In the genomic region with DNA sequence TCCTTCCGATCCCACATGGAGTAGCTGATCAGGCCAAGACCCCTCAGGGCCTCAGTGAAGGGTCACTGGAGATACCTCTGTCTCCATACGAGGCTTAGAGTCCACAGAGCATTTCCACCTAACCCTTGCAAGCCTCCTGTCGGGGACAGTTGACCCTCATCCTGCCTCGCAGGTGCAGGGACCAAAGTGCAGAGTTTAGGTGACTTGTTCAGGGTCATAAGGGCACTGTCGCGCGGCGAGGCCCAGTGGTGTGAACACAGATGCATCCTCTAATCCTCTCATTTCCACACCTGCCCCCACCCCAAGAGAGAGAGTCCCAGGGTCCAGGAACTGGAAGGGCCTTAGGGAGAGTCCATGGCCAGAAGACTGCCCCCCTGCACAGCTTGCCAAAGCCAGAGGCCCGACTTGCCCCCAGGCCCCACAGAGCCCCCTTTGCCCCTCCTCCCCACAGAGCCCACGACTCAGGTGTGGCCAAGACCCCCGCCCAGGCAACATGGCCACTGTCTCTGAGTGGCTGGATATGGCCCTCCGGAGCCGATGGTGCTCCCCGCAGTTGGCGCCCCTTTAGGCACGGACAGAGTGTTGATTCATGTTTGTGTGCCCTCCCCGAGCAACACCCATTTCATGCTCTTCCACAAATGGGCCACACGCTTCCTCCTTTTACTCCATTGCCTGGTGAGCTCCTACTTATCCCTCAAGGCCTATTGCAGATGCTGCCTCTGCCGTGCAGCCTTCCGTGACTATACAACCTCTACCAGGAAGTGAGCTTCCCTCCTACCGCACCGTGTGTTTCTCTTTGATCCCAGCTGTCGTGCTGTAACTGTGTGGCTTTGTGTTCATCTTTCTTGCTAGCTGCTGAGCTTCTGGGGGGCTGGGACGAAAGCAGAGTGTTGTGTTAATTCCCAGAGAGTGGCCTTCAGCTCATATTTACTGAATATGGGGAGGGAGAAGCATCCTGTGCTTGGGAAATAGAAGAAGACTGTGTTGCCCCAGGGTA, we compare ENCODE assay signal across 10 cellular contexts. TPM values are rescaled to one million over a fixed set of nuclear protein-coding genes. Genes with fewer than 3 reads are reported as not detected.
DNase-seq lines count a peak whose midpoint lies in the region; TF ChIP-seq lines count a peak whose summit lies in the region.
"Had no signal": no experiment of that assay in that cellular context is flagged by ENCODE, and none has a peak within 500 bp of the region (broad histone marks: within the 10 kb centered on the region; RNA-seq: fewer than 3 reads in every experiment).

No MANE protein-coding gene starts in this region.

- peak overlapping the region; percentile 93 for H3K27ac ChIP-seq in neutrophil
- no peak overlapping the region for H3K27ac ChIP-seq in A673 (ENCODE audit: low read depth, low read length, poor library complexity, severe bottlenecking)
- H3K27ac ChIP-seq: SJSA1 had no signal

- H3K36me3 ChIP-seq in neutrophil (peaks cover 18% of the 10 kb centered on the region), A673 (ENCODE audit: insufficient read depth, low read length, poor library complexity, severe bottlenecking) (no peaks in the 10 kb centered on the region)
- H3K36me3 ChIP-seq: SJSA1 had no signal

- H3K27me3 Mint-ChIP-seq in activated T-helper 2 cell treated with anti-CD3 and anti-CD28 coated beads, Interferon-gamma antibody, Interleukin-2, Interleukin-4, amounts not matched to agents 10 μg/mL and 5 μg/mL and 100 μg/mL, durations not matched to agents 14 hours and 24 hours and 36 hours (ENCODE audit: low read depth) = peaks cover 3% of the 10 kb centered on the region

- POLR2A ChIA-PET in A673 (lab: Charles Lee; ENCODE audit: low non-redundant PET) = no interaction called here

- H3K27me3 ChIP-seq in neutrophil = peaks cover under 1% of the 10 kb centered on the region
- peaks cover 17% of the 10 kb centered on the region for H3K27me3 ChIP-seq in A673 (replicated peaks; ENCODE audit: insufficient read depth, low read depth, low read length, poor library complexity)

- DNase-seq in GM12864 (ENCODE audit: low read depth) = peak; percentile 40
- peak; percentile 58 for DNase-seq in KBM-7
- DNase-seq in activated T-helper 2 cell treated with anti-CD3 and anti-CD28 coated beads, Interferon-gamma antibody, Interleukin-2, Interleukin-4, amounts not matched to agents 10 μg/mL and 5 μg/mL and 100 μg/mL, durations not matched to agents 14 hours and 24 hours and 36 hours (ENCODE audit: low spot score) = no peak
- DNase-seq in NCI-H2081 (lab: John Stamatoyannopoulos, UW) = no peak
- no peak for DNase-seq in NCI-H2107 treated with DMSO at 0.1 percent for 48 hours (lab: John Stamatoyannopoulos, UW; ENCODE audit: unreplicated experiment)
- DNase-seq in A673 (ENCODE audit: low spot score) = no peak
- DNase-seq: activated CD8-positive, alpha-beta memory T cell treated with anti-CD3 and anti-CD28 coated beads, Interleukin-2, amount 50 U/mL, for 48 hours; small intestine had no signal

- peaks cover 19% of the 10 kb centered on the region for H3K36me3 Mint-ChIP-seq in activated T-helper 2 cell treated with anti-CD3 and anti-CD28 coated beads, Interferon-gamma antibody, Interleukin-2, Interleukin-4, amounts not matched to agents 10 μg/mL and 5 μg/mL and 100 μg/mL, durations not matched to agents 14 hours and 24 hours and 36 hours (ENCODE audit: low read depth)

- peaks cover 38% of the 10 kb centered on the region for H3K4me1 Mint-ChIP-seq in activated T-helper 2 cell treated with anti-CD3 and anti-CD28 coated beads, Interferon-gamma antibody, Interleukin-2, Interleukin-4, amounts not matched to agents 10 μg/mL and 5 μg/mL and 100 μg/mL, durations not matched to agents 14 hours and 24 hours and 36 hours (ENCODE audit: low read depth)

- H3K4me3 Mint-ChIP-seq in activated T-helper 2 cell treated with anti-CD3 and anti-CD28 coated beads, Interferon-gamma antibody, Interleukin-2, Interleukin-4, amounts not matched to agents 10 μg/mL and 5 μg/mL and 100 μg/mL, durations not matched to agents 14 hours and 24 hours and 36 hours (ENCODE audit: low read depth) = peak overlapping the region; percentile 68

- H3K4me3 ChIP-seq in GM12864 (ENCODE audit: low read depth, low read length) (no peak overlapping the region), neutrophil (ENCODE audit: low read depth in 1 of 2, low read length in 1 of 2) (peak overlapping the region; percentile 60 to 64), A673 (ENCODE audit: low read depth, low read length, poor library complexity, severe bottlenecking) (no peak overlapping the region)
- H3K4me3 ChIP-seq: SJSA1 had no signal

- no peaks in the 10 kb centered on the region for H3K9me3 Mint-ChIP-seq in activated T-helper 2 cell treated with anti-CD3 and anti-CD28 coated beads, Interferon-gamma antibody, Interleukin-2, Interleukin-4, amounts not matched to agents 10 μg/mL and 5 μg/mL and 100 μg/mL, durations not matched to agents 14 hours and 24 hours and 36 hours

- in situ Hi-C loops in KBM-7 (cut with MboI; ENCODE audit: low pct_unique_long_range_greater_than_20kb, low sequenced_read_pairs) = loop anchor here (10.0 to 25.0 kb wide), 2 partner anchors 110 to 532 kb away; no protein-coding TSS in a partner anchor

- no TSS peak for BruUV-seq in A673 (replicated peaks; lab: Mats Ljungman, UMichigan)

- H3K9me3 ChIP-seq in neutrophil = no peaks in the 10 kb centered on the region
- no peaks in the 10 kb centered on the region for H3K9me3 ChIP-seq in A673 (ENCODE audit: low read depth, low read length, poor library complexity, severe bottlenecking)
- H3K9me3 ChIP-seq: SJSA1 had no signal

- H3K27ac Mint-ChIP-seq in activated T-helper 2 cell treated with anti-CD3 and anti-CD28 coated beads, Interferon-gamma antibody, Interleukin-2, Interleukin-4, amounts not matched to agents 10 μg/mL and 5 μg/mL and 100 μg/mL, durations not matched to agents 14 hours and 24 hours and 36 hours = peak overlapping the region; percentile 68

- intact Hi-C loops in activated T-helper 2 cell treated with anti-CD3 and anti-CD28 coated beads, Interferon-gamma antibody, Interleukin-2, Interleukin-4, amounts not matched to agents 10 μg/mL and 5 μg/mL and 100 μg/mL, durations not matched to agents 14 hours and 24 hours and 36 hours (cut with micrococcal nuclease) = no loop called here
- intact Hi-C loops in A673 (cut with micrococcal nuclease; ENCODE audit: unreplicated experiment) = loop anchor here (10.0 kb wide), 1 partner anchor 100 kb away; the partner anchor contains the start of gene LRRC3

- TF ChIP-seq CTCF in GM12864 (IDR thresholded peaks at IDR 0.05; ENCODE audit: low read depth, low read length, missing control alignments) (no peak), neutrophil (IDR thresholded peaks at IDR 0.05) (no peak), A673 (conservative IDR thresholded peaks at IDR 0.05; ENCODE audit: low read depth, low read length) (no peak)

- peaks cover 82 to 83% of the 10 kb centered on the region in 2 experiments for H3K4me1 ChIP-seq in neutrophil (ENCODE audit: control insufficient read depth in 1 of 2, insufficient read depth in 1 of 2, low read depth in 1 of 2, low read length in 1 of 2)
- H3K4me1 ChIP-seq in A673 (ENCODE audit: insufficient read depth, low read length, poor library complexity, severe bottlenecking) = peaks cover 8% of the 10 kb centered on the region
- H3K4me1 ChIP-seq: SJSA1 had no signal

- CTCF ChIA-PET in A673 (lab: Charles Lee) = no interaction called here

RNA-seq across cellular contexts. Expression of gene TRPM2, which starts 1.7 kb away (rescaled TPM):
- total RNA-seq in activated T-helper 2 cell treated with anti-CD3 and anti-CD28 coated beads, Interferon-gamma antibody, Interleukin-2, Interleukin-4, amounts not matched to agents 10 μg/mL and 5 μg/mL and 100 μg/mL, durations not matched to agents 14 hours and 24 hours and 36 hours = 6.7 and 7.3 TPM in 2 replicates
- 0.21 TPM in 1 of 2 replicates, not detected in the other for total RNA-seq in A673 (2021)

RNA-seq across cellular contexts. Expression of gene CFAP410, which starts 15.9 kb away (rescaled TPM):
- total RNA-seq in activated T-helper 2 cell treated with anti-CD3 and anti-CD28 coated beads, Interferon-gamma antibody, Interleukin-2, Interleukin-4, amounts not matched to agents 10 μg/mL and 5 μg/mL and 100 μg/mL, durations not matched to agents 14 hours and 24 hours and 36 hours = 13.8 and 15.2 TPM in 2 replicates
- 13.3 and 14.0 TPM in 2 replicates for total RNA-seq in A673 (2021)

RNA-seq across cellular contexts. Expression of gene PFKL, which starts 55.2 kb away (rescaled TPM):
- 156 and 158 TPM in 2 replicates for total RNA-seq in activated T-helper 2 cell treated with anti-CD3 and anti-CD28 coated beads, Interferon-gamma antibody, Interleukin-2, Interleukin-4, amounts not matched to agents 10 μg/mL and 5 μg/mL and 100 μg/mL, durations not matched to agents 14 hours and 24 hours and 36 hours
- 112 and 122 TPM in 2 replicates for total RNA-seq in A673 (2021)

Comparison
In these comparisons a context has a peak if more than half of its experiments do, and no peak if none do; other contexts are left out.
1. DNase-seq: peak in GM12864 (single experiment) and KBM-7 (single experiment); none in activated T-helper 2 cell treated with anti-CD3 and anti-CD28 coated beads, Interferon-gamma antibody, Interleukin-2, Interleukin-4, amounts not matched to agents 10 μg/mL and 5 μg/mL and 100 μg/mL, durations not matched to agents 14 hours and 24 hours and 36 hours (single experiment), NCI-H2081 (0 of 2), NCI-H2107 treated with DMSO at 0.1 percent for 48 hours (single experiment) and A673 (single experiment).
2. H3K4me3 ChIP-seq: peak in neutrophil (2 of 2); none in GM12864 (single experiment) and A673 (single experiment).